In the genomic region with DNA sequence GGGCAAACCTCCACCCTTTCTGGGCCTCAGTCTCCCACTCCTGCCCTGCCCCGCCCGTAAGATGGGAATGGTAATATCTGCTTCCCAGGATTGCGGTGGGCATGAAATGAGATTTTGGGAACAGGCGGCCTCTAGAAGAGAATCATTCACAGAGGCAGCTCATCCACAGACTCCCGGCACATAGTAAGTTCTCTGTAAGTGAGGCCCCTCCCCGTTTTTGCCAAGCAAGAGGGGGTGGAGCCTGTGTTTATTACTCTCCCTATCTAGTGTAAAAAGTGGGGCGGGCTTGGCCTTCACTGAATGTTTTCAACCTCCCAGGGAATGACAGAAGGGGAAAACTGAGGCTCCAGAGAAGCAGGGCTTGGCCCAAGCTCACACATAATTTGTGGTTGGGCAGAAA, we compare ENCODE assay signal across 20 cellular contexts. TPM values are rescaled to one million over a fixed set of nuclear protein-coding genes. Genes with fewer than 3 reads are reported as not detected.
A peak's percentile ranks its signal among the peaks of the same experiment; 100 is the strongest.
DNase-seq lines count a peak whose midpoint lies in the region; ATAC-seq and TF ChIP-seq lines count a peak whose summit lies in the region.
"Had no signal": no experiment of that assay in that cellular context is flagged by ENCODE, and none has a peak within 500 bp of the region (broad histone marks: within the 10 kb centered on the region; RNA-seq: fewer than 3 reads in every experiment).

No MANE protein-coding gene starts in this region.

- H3K27me3 Mint-ChIP-seq in chondrocyte (ENCODE audit: low read depth): peaks cover 22% of the 10 kb centered on the region
- H3K27me3 Mint-ChIP-seq: T-cell had no signal

- no peaks in the 10 kb centered on the region for H3K9me3 Mint-ChIP-seq in chondrocyte (ENCODE audit: low read depth)
- H3K9me3 Mint-ChIP-seq: natural killer cell, T-cell had no signal

- ATAC-seq in GM18511 (IDR thresholded peaks at IDR 0.05; ENCODE audit: unreplicated experiment) (no peak), GM19397 (IDR thresholded peaks at IDR 0.05; ENCODE audit: unreplicated experiment) (no peak), HG03520 (IDR thresholded peaks at IDR 0.05; ENCODE audit: unreplicated experiment) (no peak), GM19455 (IDR thresholded peaks at IDR 0.05; ENCODE audit: unreplicated experiment) (no peak)
- ATAC-seq: heart left ventricle, left colon, natural killer cell, T-cell had no signal

- H3K4me3 ChIP-seq in BLaER1: no peak overlapping the region
- H3K4me3 ChIP-seq: esophagus muscularis mucosa, heart left ventricle, stomach had no signal

- no peaks in the 10 kb centered on the region for H4K20me1 ChIP-seq in BLaER1

- peaks cover 74% of the 10 kb centered on the region for H3K4me1 ChIP-seq in BLaER1

- H3K27ac ChIP-seq in BLaER1: no peak overlapping the region
- H3K27ac ChIP-seq: esophagus muscularis mucosa, stomach had no signal

- no peaks in the 10 kb centered on the region for H3K36me3 Mint-ChIP-seq in chondrocyte (ENCODE audit: low read depth)
- H3K36me3 Mint-ChIP-seq: natural killer cell, T-cell had no signal

- H3K4me3 Mint-ChIP-seq in chondrocyte (ENCODE audit: unreplicated experiment): no peak overlapping the region
- H3K4me3 Mint-ChIP-seq: natural killer cell, T-cell had no signal

- peak overlapping the region; percentile 14; the same call in 1 of the 2 replicates for H3K4me2 ChIP-seq in BLaER1

- TF ChIP-seq CTCF in chondrocyte (IDR thresholded peaks at IDR 0.05): no peak

- no peaks in the 10 kb centered on the region for H3K36me3 ChIP-seq in BLaER1
- H3K36me3 ChIP-seq: esophagus muscularis mucosa, heart left ventricle, stomach had no signal

- H3K27me3 ChIP-seq in BLaER1: no peaks in the 10 kb centered on the region
- H3K27me3 ChIP-seq: heart left ventricle, stomach had no signal

- H3K27ac Mint-ChIP-seq in chondrocyte (ENCODE audit: unreplicated experiment): no peak overlapping the region
- H3K27ac Mint-ChIP-seq: natural killer cell had no signal

- H3K9ac ChIP-seq in BLaER1: no peak overlapping the region

- DNase-seq in M059J (ENCODE audit: low read depth) (peak; percentile 25), chondrocyte (ENCODE audit: low spot score) (peak; percentile 22), midbrain (lab: John Stamatoyannopoulos, UW) (peak; percentile 78)
- DNase-seq: activated gamma-delta T cell treated with Interleukin-2 at 50 U/mL for 16 hours; left colon; natural killer cell; NCI-H146; stimulated activated CD4-positive, alpha-beta T cell treated with anti-CD3 and anti-CD28 coated beads, Interleukin-15, amount 100 ng/mL, for 24 hours; stomach; T-cell had no signal

- no peaks in the 10 kb centered on the region for H3K4me1 Mint-ChIP-seq in chondrocyte (ENCODE audit: low read depth)
- H3K4me1 Mint-ChIP-seq: natural killer cell had no signal

- H3K9me3 ChIP-seq in BLaER1: no peaks in the 10 kb centered on the region
- H3K9me3 ChIP-seq: esophagus muscularis mucosa, heart left ventricle, stomach had no signal

RNA-seq across cellular contexts. Expression of gene SUN5, which starts 20.0 kb away (rescaled TPM):
- total RNA-seq in M059J (2014; rRNA removed; shearing (Covaris generic)): not detected in 2 replicates
- total RNA-seq in chondrocyte: not detected in 3 replicates
- total RNA-seq: dermis microvascular lymphatic vessel endothelial cell, esophagus muscularis mucosa, heart left ventricle, left colon, natural killer cell, NCI-H460, renal cortical epithelial cell, stomach, T-cell had no signal

RNA-seq across cellular contexts. Expression of gene BPIFB2, which starts 23.3 kb away (rescaled TPM):
- total RNA-seq in M059J (2014; rRNA removed; shearing (Covaris generic)): not detected in 2 replicates
- total RNA-seq in chondrocyte: not detected in 3 replicates
- total RNA-seq: dermis microvascular lymphatic vessel endothelial cell, esophagus muscularis mucosa, heart left ventricle, left colon, natural killer cell, NCI-H460, renal cortical epithelial cell, stomach had no signal

RNA-seq across cellular contexts. Expression of gene BPIFB6, which starts 47.3 kb away (rescaled TPM):
- not detected in 2 replicates for total RNA-seq in M059J (2014; rRNA removed; shearing (Covaris generic))
- total RNA-seq in chondrocyte: not detected in 3 replicates
- total RNA-seq: dermis microvascular lymphatic vessel endothelial cell, esophagus muscularis mucosa, heart left ventricle, left colon, natural killer cell, NCI-H460, renal cortical epithelial cell, stomach, T-cell had no signal

Comparison
In these comparisons a context has a peak if more than half of its experiments do, and no peak if none do; other contexts are left out.
1. DNase-seq: peak in every context shown above with its lines; median percentile 78 in midbrain; 25 in M059J; 22 in chondrocyte.